18 cellular contexts compared by ENCODE assay signal in the genomic region with DNA sequence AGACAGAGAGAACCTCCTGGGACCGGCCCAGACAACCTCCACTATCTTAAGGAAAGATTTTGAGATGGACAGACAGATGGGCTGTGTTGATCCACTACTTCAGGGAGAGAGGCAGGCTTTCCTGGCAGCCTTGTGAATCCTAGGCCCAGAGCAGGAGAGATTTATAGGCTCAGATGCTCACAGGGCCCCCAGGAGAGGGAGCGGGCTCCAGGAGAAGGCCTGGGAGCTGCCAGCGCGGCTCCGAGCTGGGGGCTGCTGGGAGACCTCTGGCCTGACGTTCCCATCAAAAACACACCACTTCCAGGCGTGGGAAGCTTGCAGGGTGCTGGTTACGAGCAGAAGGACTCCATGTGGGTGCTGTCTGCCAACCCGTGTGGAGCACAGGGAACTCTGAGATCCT. TPM values are rescaled to one million over a fixed set of nuclear protein-coding genes. Genes with fewer than 3 reads are reported as not detected.
"Had no signal": no experiment of that assay in that cellular context is flagged by ENCODE, and none has a peak within 500 bp of the region (broad histone marks: within the 10 kb centered on the region; RNA-seq: fewer than 3 reads in every experiment).

No MANE protein-coding gene starts in this region.

- H3K36me3 ChIP-seq: left lung, SJSA1 had no signal

- H3K27me3 ChIP-seq: left lung, SJSA1 had no signal

- DNase-seq: activated CD4-positive, alpha-beta T cell treated with anti-CD3 and anti-CD28 coated beads for 1 hour; activated CD4-positive, alpha-beta T cell treated with anti-CD3 and anti-CD28 coated beads, Interleukin-2, amount 50 U/mL, for 4 hours; activated naive CD4-positive, alpha-beta T cell treated with anti-CD3 and anti-CD28 coated beads for 36 hours; activated naive CD8-positive, alpha-beta T cell treated with anti-CD3 and anti-CD28 coated beads, Interleukin-2, amount 50 U/mL, for 24 hours; activated T-cell treated with anti-CD3 and anti-CD28 coated beads for 4 hours; erythroblast; hippocampal formation; left lung; mucosa of descending colon; naive thymus-derived CD8-positive, alpha-beta T cell; occipital lobe; psoas muscle; stimulated activated CD4-positive, alpha-beta T cell treated with anti-CD3 and anti-CD28 coated beads, Interleukin-2, amount 100 ng/mL, for 48 hours; SW 1271 had no signal

- H3K4me1 ChIP-seq: left lung, psoas muscle, SJSA1 had no signal

- H3K27ac ChIP-seq: left lung, psoas muscle, SJSA1 had no signal

- H3K4me3 ChIP-seq: left lung, mucosa of descending colon, psoas muscle, SJSA1 had no signal

- ATAC-seq: activated naive CD8-positive, alpha-beta T cell treated with anti-CD3 and anti-CD28 coated beads, Interleukin-2, amount 50 U/mL, for 24 hours; left lung; mucosa of descending colon; naive thymus-derived CD8-positive, alpha-beta T cell; psoas muscle; stimulated activated memory B cell treated with anti-CD40 and anti-IgM and Interleukin-4, amounts not matched to agents 10 μg/mL and 1 μg/mL and 100 μg/mL, for 72 hours had no signal

- H3K9me3 ChIP-seq: left lung, mucosa of descending colon, psoas muscle, SJSA1 had no signal

RNA-seq across cellular contexts. Expression of gene MYH11, which starts 53.2 kb away (rescaled TPM):
- total RNA-seq: activated naive CD4-positive, alpha-beta T cell treated with anti-CD3 and anti-CD28 coated beads for 36 hours; naive thymus-derived CD8-positive, alpha-beta T cell; T-helper 2 cell treated with Interferon-gamma antibody and Interleukin-4, amounts not matched to agents 100 ng/mL and 5 ng/mL, for 36 hours had no signal
- polyA plus RNA-seq: keratinocyte had no signal
